11 cellular contexts compared by ENCODE assay signal in the genomic region with DNA sequence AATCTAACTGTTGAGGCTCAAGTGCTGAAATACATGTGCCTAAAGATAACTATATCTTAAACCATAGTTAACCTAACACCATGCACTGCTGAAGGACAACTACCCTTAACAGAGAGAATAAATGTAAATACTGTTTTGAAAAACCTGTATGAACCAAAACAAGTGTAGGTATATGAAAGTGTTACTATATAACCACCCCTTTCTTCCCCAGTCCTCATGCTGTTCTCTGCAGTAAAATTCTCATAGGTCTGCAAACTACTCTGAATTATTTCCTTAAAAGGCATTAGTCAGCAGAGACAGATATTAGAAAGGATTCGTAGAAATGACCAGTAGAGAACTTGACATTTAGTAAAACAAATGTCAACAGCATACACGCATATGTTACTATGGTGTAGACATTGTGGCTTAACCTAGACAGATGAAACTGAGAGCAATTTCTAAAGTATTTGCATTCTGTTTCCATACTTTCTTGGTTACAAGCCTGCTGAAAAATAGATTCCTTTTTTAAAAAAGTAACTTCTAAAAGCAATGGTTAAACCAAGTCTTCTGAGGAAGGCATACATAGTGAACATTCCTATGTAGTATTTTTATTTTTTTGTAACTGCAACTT. TPM values are rescaled to one million over a fixed set of nuclear protein-coding genes. Genes with fewer than 3 reads are reported as not detected.
DNase-seq lines count a peak whose midpoint lies in the region; ATAC-seq lines count a peak whose summit lies in the region.
"Had no signal": no experiment of that assay in that cellular context is flagged by ENCODE, and none has a peak within 500 bp of the region (broad histone marks: within the 10 kb centered on the region; RNA-seq: fewer than 3 reads in every experiment).

No MANE protein-coding gene starts in this region.

- no peaks in the 10 kb centered on the region for H3K36me3 Mint-ChIP-seq in activated naive CD4-positive, alpha-beta T cell treated with anti-CD3 and anti-CD28 coated beads, Interleukin-2, amount 10 ng/mL, durations not matched to agents 7 days and 5 days
- no peaks in the 10 kb centered on the region for H3K36me3 Mint-ChIP-seq in activated CD4-positive, alpha-beta memory T cell treated with anti-CD3 and anti-CD28 coated beads for 36 hours

- H3K9me3 ChIP-seq in HUES48 (ENCODE audit: control insufficient read depth, insufficient read depth, low read length), result no peaks in the 10 kb centered on the region
- H3K9me3 ChIP-seq: A549, prostate gland had no signal

- H3K4me3 Mint-ChIP-seq in activated naive CD4-positive, alpha-beta T cell treated with anti-CD3 and anti-CD28 coated beads, Interleukin-2, amount 10 ng/mL, durations not matched to agents 7 days and 5 days, result no peak overlapping the region
- H3K4me3 Mint-ChIP-seq in activated CD4-positive, alpha-beta memory T cell treated with anti-CD3 and anti-CD28 coated beads for 36 hours, result no peak overlapping the region

- DNase-seq in EH (ENCODE audit: low read depth) (peak; percentile 20), KBM-7 (no peak), midbrain (lab: John Stamatoyannopoulos, UW) (no peak)
- DNase-seq in activated naive CD4-positive, alpha-beta T cell treated with anti-CD3 and anti-CD28 coated beads, Interleukin-2, amount 10 ng/mL, durations not matched to agents 7 days and 5 days, result no peak
- no peak for DNase-seq in activated CD4-positive, alpha-beta memory T cell treated with anti-CD3 and anti-CD28 coated beads for 36 hours
- DNase-seq: NCI-H2029 had no signal

- POLR2A ChIA-PET in activated CD4-positive, alpha-beta memory T cell treated with anti-CD3 and anti-CD28 coated beads for 36 hours (lab: Charles Lee), result no interaction called here

- peaks cover 33% of the 10 kb centered on the region for H3K36me3 ChIP-seq in HUES48 (ENCODE audit: control insufficient read depth, insufficient read depth, low read length)
- H3K36me3 ChIP-seq: prostate gland had no signal

- H3K9ac ChIP-seq in HUES48 (ENCODE audit: low read depth, low read length), result no peak overlapping the region

- peaks cover 20% of the 10 kb centered on the region for H3K4me1 ChIP-seq in HUES48 (ENCODE audit: control insufficient read depth, insufficient read depth, low read length)
- H3K4me1 ChIP-seq: A549, prostate gland had no signal

- peak overlapping the region; percentile 10 for H3K27ac ChIP-seq in HUES48 (ENCODE audit: low read depth, low read length)
- H3K27ac ChIP-seq: A549, prostate gland had no signal

- no peaks in the 10 kb centered on the region for H3K27me3 ChIP-seq in HUES48 (ENCODE audit: control insufficient read depth, insufficient read depth, low read length)

- intact Hi-C loops in activated CD4-positive, alpha-beta memory T cell treated with anti-CD3 and anti-CD28 coated beads for 36 hours (cut with micrococcal nuclease), result no loop called here

- H3K27me3 Mint-ChIP-seq in activated naive CD4-positive, alpha-beta T cell treated with anti-CD3 and anti-CD28 coated beads, Interleukin-2, amount 10 ng/mL, durations not matched to agents 7 days and 5 days, result peaks cover 10% of the 10 kb centered on the region
- peaks cover 4% of the 10 kb centered on the region for H3K27me3 Mint-ChIP-seq in activated CD4-positive, alpha-beta memory T cell treated with anti-CD3 and anti-CD28 coated beads for 36 hours

- in situ Hi-C loops in KBM-7 (cut with MboI; ENCODE audit: low pct_unique_long_range_greater_than_20kb, low sequenced_read_pairs), result no loop called here

- no peaks in the 10 kb centered on the region for H3K9me3 Mint-ChIP-seq in activated naive CD4-positive, alpha-beta T cell treated with anti-CD3 and anti-CD28 coated beads, Interleukin-2, amount 10 ng/mL, durations not matched to agents 7 days and 5 days
- no peaks in the 10 kb centered on the region for H3K9me3 Mint-ChIP-seq in activated CD4-positive, alpha-beta memory T cell treated with anti-CD3 and anti-CD28 coated beads for 36 hours

- CTCF ChIA-PET in activated naive CD4-positive, alpha-beta T cell treated with anti-CD3 and anti-CD28 coated beads, Interleukin-2, amount 10 ng/mL, durations not matched to agents 7 days and 5 days (lab: Charles Lee), result no interaction called here
- CTCF ChIA-PET in activated CD4-positive, alpha-beta memory T cell treated with anti-CD3 and anti-CD28 coated beads for 36 hours (lab: Charles Lee), result no interaction called here

- peak; percentile 86 for ATAC-seq in GM19452 (IDR thresholded peaks at IDR 0.05; ENCODE audit: unreplicated experiment)
- ATAC-seq in HG02885 (IDR thresholded peaks at IDR 0.05; ENCODE audit: poor library complexity, unreplicated experiment), result peak; percentile 84
- ATAC-seq: A549 had no signal

- H3K4me1 Mint-ChIP-seq in activated naive CD4-positive, alpha-beta T cell treated with anti-CD3 and anti-CD28 coated beads, Interleukin-2, amount 10 ng/mL, durations not matched to agents 7 days and 5 days, result no peaks in the 10 kb centered on the region
- H3K4me1 Mint-ChIP-seq in activated CD4-positive, alpha-beta memory T cell treated with anti-CD3 and anti-CD28 coated beads for 36 hours (ENCODE audit: low read depth), result no peaks in the 10 kb centered on the region

- H3K27ac Mint-ChIP-seq in activated naive CD4-positive, alpha-beta T cell treated with anti-CD3 and anti-CD28 coated beads, Interleukin-2, amount 10 ng/mL, durations not matched to agents 7 days and 5 days, result no peak overlapping the region
- no peak overlapping the region for H3K27ac Mint-ChIP-seq in activated CD4-positive, alpha-beta memory T cell treated with anti-CD3 and anti-CD28 coated beads for 36 hours

- H3K4me3 ChIP-seq in HUES48 (ENCODE audit: low read depth, low read length), result no peak overlapping the region
- H3K4me3 ChIP-seq: A549, prostate gland had no signal

RNA-seq across cellular contexts. Expression of gene CSRP2, which starts 13.9 kb away (rescaled TPM):
- total RNA-seq in activated CD4-positive, alpha-beta memory T cell treated with anti-CD3 and anti-CD28 coated beads for 36 hours, result under 1 TPM; 0.33 to 0.41 TPM
